22 cellular contexts compared by ENCODE assay signal in genomic region chr20:56945057-56945456, GRCh38.
DNase-seq lines count a peak whose midpoint lies in the region; ATAC-seq, FAIRE-seq and TF ChIP-seq lines count a peak whose summit lies in the region.
"Had no signal": no experiment of that assay in that cellular context is flagged by ENCODE, and none has a peak within 500 bp of the region (broad histone marks: within the 10 kb centered on the region; RNA-seq: fewer than 3 reads in every experiment).

No MANE protein-coding gene starts in this region.

- 34 to 42% methylated on average over 5 of the region's 5 CpGs for WGBS in body of pancreas, 2 donors

- DNase-seq in Caco-2, result no peak
- peak; percentile 19 for DNase-seq in MV-4-11 (lab: John Stamatoyannopoulos, UW)
- peak; percentile 34 to 50 (median 42) for DNase-seq in body of pancreas
- DNase-seq in keratinocyte (ENCODE audit: low read depth, low spot score), result no peak
- DNase-seq in activated naive CD4-positive, alpha-beta T cell treated with anti-CD3 and anti-CD28 coated beads, Interleukin-2, amount 50 U/mL, for 72 hours (ENCODE audit: low spot score in 2 of 2), result no peak
- no peak for DNase-seq in cerebellar nuclear complex (lab: John Stamatoyannopoulos, UW)
- DNase-seq in SK-N-DZ (ENCODE audit: low spot score), result no peak
- DNase-seq: activated CD8-positive, alpha-beta memory T cell treated with anti-CD3 and anti-CD28 coated beads, Interleukin-2, amount 50 U/mL, for 4 hours; AML-193; dermis blood vessel endothelial cell; erythroblast; left colon; NCI-H1436; NCI-H510A treated with DMSO at 0.1 percent for 48 hours; psoas muscle; SJCRH30; stimulated activated naive CD4-positive, alpha-beta T cell; WERI-Rb-1 had no signal

- TF ChIP-seq CTCF in Caco-2 (IDR thresholded peaks at IDR 0.05; ENCODE audit: insufficient read depth in 1 of 2, low read depth in 1 of 2, low read length in 1 of 2, severe bottlenecking in 1 of 2, unreplicated experiment in 1 of 2) (peak; percentile 10 to 41), body of pancreas (IDR thresholded peaks at IDR 0.05) (peak; percentile 13 to 62 (median 34)), keratinocyte (optimal IDR thresholded peaks at IDR 0.05 in 1 of 3, IDR thresholded peaks at IDR 0.05 in 1 of 3, conservative IDR thresholded peaks at IDR 0.05 in 1 of 3; ENCODE audit: extremely low read depth in 1 of 3, insufficient read depth in 2 of 3, low read length in 3 of 3) (peak in 2 of 3 experiments; percentile 19)

- H2AFZ ChIP-seq in keratinocyte (ENCODE audit: control insufficient read depth, low read length), result no peak overlapping the region

- POLR2A ChIA-PET in Caco-2 (lab: Charles Lee), result no interaction called here

- H3K4me1 ChIP-seq in Caco-2 (peaks cover 6% of the 10 kb centered on the region; the same call in 1 of the 2 replicates), body of pancreas (no peaks in the 10 kb centered on the region), keratinocyte (ENCODE audit: control insufficient read depth, extremely low read depth, insufficient read depth, low read length) (no peaks in the 10 kb centered on the region)
- H3K4me1 ChIP-seq: psoas muscle, SJCRH30 had no signal

- no peaks in the 10 kb centered on the region for H4K20me1 ChIP-seq in keratinocyte (ENCODE audit: control insufficient read depth, extremely low read depth, insufficient read depth, low read length)

- H3K4me1 Mint-ChIP-seq in Caco-2 (ENCODE audit: low read depth, unreplicated experiment), result peaks cover 9% of the 10 kb centered on the region

- H3K9ac ChIP-seq in keratinocyte (ENCODE audit: control insufficient read depth, extremely low read depth, insufficient read depth, low read length), result no peak overlapping the region

- no peak overlapping the region for H3K4me3 Mint-ChIP-seq in Caco-2 (ENCODE audit: unreplicated experiment)
- H3K4me3 Mint-ChIP-seq: mesothelial cell of epicardium; natural killer cell treated with Interleukin-12 subunit alpha and Interleukin-12 subunit beta and Interleukin-15 and Interleukin-18, amount 100 ng/mL, for 72 hours; T-helper 1 cell treated with Interleukin-12 subunit alpha and Interleukin-12 subunit beta and Interleukin-4 antibody, amounts not matched to agents 30 μg/mL and 1 μg/mL, for 36 hours had no signal

- no peak for FAIRE-seq in keratinocyte (lab: Jason Lieb, UNC)

- H3K27me3 ChIP-seq in Caco-2 (replicated peaks; ENCODE audit: control insufficient read depth, insufficient read depth, low read length) (no peaks in the 10 kb centered on the region; the same call in none of the 2 replicates), body of pancreas (no peaks in the 10 kb centered on the region), keratinocyte (ENCODE audit: control insufficient read depth, extremely low read depth, insufficient read depth, low read length) (peaks cover 17% of the 10 kb centered on the region)

- no peak overlapping the region for H3K4me2 ChIP-seq in keratinocyte (ENCODE audit: control insufficient read depth, extremely low read depth, insufficient read depth, low read depth, low read length)

- CTCF ChIA-PET in Caco-2 (lab: Charles Lee), result interaction anchor here (0.5 to 1.7 kb wide), 8 partner anchors 11 to 366 kb away, joined by 3 to 18 read pairs (median 4); no protein-coding TSS in a partner anchor

- H3K27me3 Mint-ChIP-seq in Caco-2 (ENCODE audit: insufficient read depth, unreplicated experiment), result peaks cover 8% of the 10 kb centered on the region

- no peak for TF ChIP-seq POLR2A in body of pancreas (IDR thresholded peaks at IDR 0.05)

- no peaks in the 10 kb centered on the region for H3K9me3 Mint-ChIP-seq in Caco-2 (ENCODE audit: unreplicated experiment)
- H3K9me3 Mint-ChIP-seq in activated naive CD4-positive, alpha-beta T cell treated with anti-CD3 and anti-CD28 coated beads, Interleukin-2, amount 50 U/mL, for 72 hours, result no peaks in the 10 kb centered on the region
- H3K9me3 Mint-ChIP-seq: mesothelial cell of epicardium; natural killer cell treated with Interleukin-12 subunit alpha and Interleukin-12 subunit beta and Interleukin-15 and Interleukin-18, amount 100 ng/mL, for 72 hours; T-helper 1 cell treated with Interleukin-12 subunit alpha and Interleukin-12 subunit beta and Interleukin-4 antibody, amounts not matched to agents 30 μg/mL and 1 μg/mL, for 36 hours had no signal

- H3K36me3 ChIP-seq in Caco-2 (ENCODE audit: control insufficient read depth, insufficient read depth, low read length), result 0 out of 2 replicates have a peak, but pooled peaks cover 2% of the 10 kb centered on the region
- H3K36me3 ChIP-seq in body of pancreas (replicated peaks in 1 of 2; ENCODE audit: insufficient read depth in 1 of 2, low read depth in 2 of 2), result no peaks in the 10 kb centered on the region
- H3K36me3 ChIP-seq in keratinocyte (ENCODE audit: control insufficient read depth in 2 of 2, extremely low read depth in 1 of 2, insufficient read depth in 2 of 2, low read length in 2 of 2), result no peaks in the 10 kb centered on the region
- H3K36me3 ChIP-seq: SJCRH30, thoracic aorta, WERI-Rb-1 had no signal

- no peak overlapping the region for H3K27ac ChIP-seq in body of pancreas
- no peak overlapping the region for H3K27ac ChIP-seq in keratinocyte (ENCODE audit: control insufficient read depth, insufficient read depth, low read length)
- H3K27ac ChIP-seq: psoas muscle, SJCRH30, thoracic aorta, WERI-Rb-1 had no signal

- H3K27ac Mint-ChIP-seq in Caco-2 (ENCODE audit: unreplicated experiment), result no peak overlapping the region
- no peak overlapping the region for H3K27ac Mint-ChIP-seq in activated naive CD4-positive, alpha-beta T cell treated with anti-CD3 and anti-CD28 coated beads, Interleukin-2, amount 50 U/mL, for 72 hours
- H3K27ac Mint-ChIP-seq: mesothelial cell of epicardium; natural killer cell treated with Interleukin-12 subunit alpha and Interleukin-12 subunit beta and Interleukin-15 and Interleukin-18, amount 100 ng/mL, for 72 hours; T-helper 1 cell treated with Interleukin-12 subunit alpha and Interleukin-12 subunit beta and Interleukin-4 antibody, amounts not matched to agents 30 μg/mL and 1 μg/mL, for 36 hours had no signal

- H3K9me1 ChIP-seq in keratinocyte (ENCODE audit: control insufficient read depth, extremely low read depth, insufficient read depth, low read length), result no peaks in the 10 kb centered on the region

- H3K9me3 ChIP-seq in Caco-2 (no peaks in the 10 kb centered on the region), body of pancreas (no peaks in the 10 kb centered on the region), keratinocyte (ENCODE audit: control insufficient read depth, low read depth, low read length) (no peaks in the 10 kb centered on the region)
- H3K9me3 ChIP-seq: psoas muscle, SJCRH30, thoracic aorta had no signal

- H3K36me3 Mint-ChIP-seq in Caco-2 (ENCODE audit: insufficient read depth, unreplicated experiment), result no peaks in the 10 kb centered on the region
- no peaks in the 10 kb centered on the region for H3K36me3 Mint-ChIP-seq in activated naive CD4-positive, alpha-beta T cell treated with anti-CD3 and anti-CD28 coated beads, Interleukin-2, amount 50 U/mL, for 72 hours
- H3K36me3 Mint-ChIP-seq: mesothelial cell of epicardium; natural killer cell treated with Interleukin-12 subunit alpha and Interleukin-12 subunit beta and Interleukin-15 and Interleukin-18, amount 100 ng/mL, for 72 hours had no signal

- H3K79me2 ChIP-seq in keratinocyte (ENCODE audit: control insufficient read depth, insufficient read depth, low read length), result no peaks in the 10 kb centered on the region

- intact Hi-C loops in Caco-2 (cut with micrococcal nuclease; ENCODE audit: unreplicated experiment), result no loop called here
- intact Hi-C loops in body of pancreas (cut with DNase I), result no loop called here

- ATAC-seq in body of pancreas, result no peak
- ATAC-seq in activated naive CD4-positive, alpha-beta T cell treated with anti-CD3 and anti-CD28 coated beads, Interleukin-2, amount 50 U/mL, for 72 hours, result no peak
- ATAC-seq: natural killer cell treated with Interleukin-12 subunit alpha and Interleukin-12 subunit beta and Interleukin-15 and Interleukin-18, amount 100 ng/mL, for 72 hours; psoas muscle had no signal

- H3K4me3 ChIP-seq in Caco-2 (ENCODE audit: low read depth, low read length), result no peak overlapping the region
- H3K4me3 ChIP-seq in body of pancreas, result no peak overlapping the region
- H3K4me3 ChIP-seq in keratinocyte (ENCODE audit: control insufficient read depth in 2 of 3, extremely low read depth in 1 of 3, insufficient read depth in 2 of 3, low read depth in 1 of 3, low read length in 3 of 3), result no peak overlapping the region
- H3K4me3 ChIP-seq: psoas muscle, SJCRH30, thoracic aorta had no signal

- dilution Hi-C loops in keratinocyte (cut with MboI; ENCODE audit: extremely low pct_ligation_motif_present, low sequenced_read_pairs), result no loop called here

- BruUV-seq in Caco-2 (replicated peaks; lab: Mats Ljungman, UMichigan), result no TSS peak

Comparison
In these comparisons a context has a peak if more than half of its experiments do, and no peak if none do; other contexts are left out.
1. DNase-seq: peak in MV-4-11 (single experiment) and body of pancreas (4 of 4); none in Caco-2 (0 of 2), keratinocyte (single experiment), activated naive CD4-positive, alpha-beta T cell treated with anti-CD3 and anti-CD28 coated beads, Interleukin-2, amount 50 U/mL, for 72 hours (0 of 2), cerebellar nuclear complex (0 of 2) and SK-N-DZ (single experiment).
2. Peak in every context shown above with its lines, with median percentiles within 50 percentile points of each other: CTCF ChIP-seq.